ENCODE assay signal across 7 cellular contexts in genomic region chr17:39001703-39002637, GRCh38. TPM values are rescaled to one million over a fixed set of nuclear protein-coding genes. Genes with fewer than 3 reads are reported as not detected.
A peak's percentile ranks its signal among the peaks of the same experiment; 100 is the strongest.
DNase-seq lines count a peak whose midpoint lies in the region; ATAC-seq, FAIRE-seq and TF ChIP-seq lines count a peak whose summit lies in the region.

No MANE protein-coding gene starts in this region.

- no peak overlapping the region for H3K4me3 ChIP-seq in brain microvascular endothelial cell (ENCODE audit: low read depth, low read length)
- H3K4me3 ChIP-seq in kidney (ENCODE audit: low read length in 2 of 2): peak overlapping the region in 1 of 2 donors; percentile 16
- H3K4me3 ChIP-seq in thyroid gland (replicated peaks in 1 of 3): no peak overlapping the region

- H3K9ac ChIP-seq in kidney (ENCODE audit: low read length in 2 of 2): no peak overlapping the region

- no peak for FAIRE-seq in kidney (lab: Jason Lieb, UNC)

- 77 to 80% methylated on average over 9 of the region's 9 CpGs for WGBS in thyroid gland, 2 donors

- TF ChIP-seq CTCF in brain microvascular endothelial cell (IDR thresholded peaks at IDR 0.05; ENCODE audit: low read depth, low read length, missing control alignments) (peak; percentile 4), kidney (IDR thresholded peaks at IDR 0.05; ENCODE audit: borderline replicate concordance, extremely low read depth, insufficient read depth) (no peak), thyroid gland (IDR thresholded peaks at IDR 0.05) (no peak)

- in situ Hi-C loops in brain microvascular endothelial cell (cut with HindIII; ENCODE audit: low pct_ligation_motif_present, low sequenced_read_pairs): no loop called here

- H3K4me1 ChIP-seq in kidney (ENCODE audit: control insufficient read depth in 1 of 2, insufficient read depth in 1 of 2, low read depth in 1 of 2, low read length in 2 of 2) (peaks cover 0 to 12% of the 10 kb centered on the region in 2 donors), thyroid gland (peaks cover 0 to 26% of the 10 kb centered on the region in 2 donors)

- H3K36me3 ChIP-seq in brain microvascular endothelial cell (replicated peaks): no peaks in the 10 kb centered on the region
- H3K36me3 ChIP-seq in kidney (ENCODE audit: control insufficient read depth in 1 of 2, insufficient read depth in 2 of 2, low read length in 2 of 2): no peaks in the 10 kb centered on the region
- no peaks in the 10 kb centered on the region for H3K36me3 ChIP-seq in thyroid gland

- H3K27ac ChIP-seq in brain microvascular endothelial cell (peak overlapping the region; percentile 44), kidney (ENCODE audit: low read depth in 2 of 2, low read length in 2 of 2) (peak overlapping the region; percentile 45 to 85), thyroid gland (peak overlapping the region; percentile 70 to 90 (median 87))

- ATAC-seq in GM21717 (IDR thresholded peaks at IDR 0.05; ENCODE audit: unreplicated experiment): no peak

- intact Hi-C loops in kidney (cut with DNase I) (no loop called here), thyroid gland (cut with DNase I) (no loop called here)

- DNase-seq in LoVo (ENCODE audit: low spot score): peak; percentile 53
- peak; percentile 57 for DNase-seq in brain microvascular endothelial cell
- DNase-seq in kidney: peak; percentile 91
- peak; percentile 35 to 46 for DNase-seq in thyroid gland
- no peak for DNase-seq in activated T-cell treated with anti-CD3 and anti-CD28 coated beads, Interleukin-2, amount 50 U/mL, for 1 hour
- no peak for DNase-seq in GM19240 (ENCODE audit: insufficient read length, low spot score)

- no peak for TF ChIP-seq POLR2A in thyroid gland (IDR thresholded peaks at IDR 0.05)

- H3K9me3 ChIP-seq in kidney (ENCODE audit: control insufficient read depth in 1 of 2, low read length in 2 of 2) (no peaks in the 10 kb centered on the region), thyroid gland (no peaks in the 10 kb centered on the region)

- H3K27me3 ChIP-seq in brain microvascular endothelial cell (replicated peaks) (no peaks in the 10 kb centered on the region), thyroid gland (no peaks in the 10 kb centered on the region)

RNA-seq across cellular contexts. Expression of gene FBXO47, which starts 34.8 kb away (rescaled TPM):
- total RNA-seq in kidney: not detected
- polyA plus RNA-seq in kidney (ENCODE audit: insufficient read depth, low read depth, low replicate concordance): not detected
- not detected for total RNA-seq in thyroid gland

Comparison
In these comparisons a context has a peak if more than half of its experiments do, and no peak if none do; other contexts are left out.
1. DNase-seq: peak in LoVo (single experiment), brain microvascular endothelial cell (single experiment), kidney (single experiment) and thyroid gland (2 of 2); none in activated T-cell treated with anti-CD3 and anti-CD28 coated beads, Interleukin-2, amount 50 U/mL, for 1 hour (single experiment) and GM19240 (single experiment).
2. Peak in every context shown above with its lines, with median percentiles within 50 percentile points of each other: H3K27ac ChIP-seq.